ENCODE assay signal across 1 cellular context in the genomic region with DNA sequence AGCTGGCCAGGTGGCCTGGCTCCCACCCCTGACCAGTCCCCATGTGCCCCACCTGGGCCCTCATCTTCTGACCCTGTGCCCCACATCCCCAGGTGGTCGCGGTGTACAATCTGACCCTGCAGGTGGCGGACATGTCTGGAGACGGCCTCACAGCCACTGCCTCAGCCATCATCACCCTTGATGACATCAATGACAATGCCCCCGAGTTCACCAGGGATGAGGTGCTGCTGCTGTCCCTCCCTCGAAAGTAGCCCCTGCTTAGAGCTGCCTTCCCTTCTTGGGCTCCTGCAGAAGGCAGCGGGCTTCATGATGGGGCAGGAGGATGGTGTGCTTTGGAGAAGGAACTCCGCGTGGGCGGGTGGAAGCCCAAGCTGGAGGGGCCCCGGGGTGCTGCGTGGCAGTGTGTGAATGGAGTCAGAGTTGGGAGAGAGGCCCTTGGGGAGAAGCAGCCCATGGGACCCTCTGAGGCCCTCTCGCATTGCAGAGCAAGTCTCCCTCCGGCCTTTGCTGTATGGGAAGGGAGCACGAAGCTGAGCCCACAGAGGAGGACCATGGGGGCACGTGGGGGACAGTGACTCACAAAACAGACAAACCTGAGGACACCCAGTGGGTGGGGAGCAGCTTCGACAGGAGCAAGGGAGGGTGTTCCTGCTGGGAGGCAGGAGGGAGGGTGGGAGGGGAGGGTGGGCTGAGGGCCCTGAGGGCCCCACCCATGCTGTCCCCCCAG.
A peak's percentile ranks its signal among the peaks of the same experiment; 100 is the strongest.
TF ChIP-seq lines count a peak whose summit lies in the region.

No MANE protein-coding gene starts in this region.

TF ChIP-seq in HepG2, 621 proteins besides CTCF, POLR2A, EP300 and RAD21 (continued from another document and continues in another):
- TF ChIP-seq, protein P1, sequence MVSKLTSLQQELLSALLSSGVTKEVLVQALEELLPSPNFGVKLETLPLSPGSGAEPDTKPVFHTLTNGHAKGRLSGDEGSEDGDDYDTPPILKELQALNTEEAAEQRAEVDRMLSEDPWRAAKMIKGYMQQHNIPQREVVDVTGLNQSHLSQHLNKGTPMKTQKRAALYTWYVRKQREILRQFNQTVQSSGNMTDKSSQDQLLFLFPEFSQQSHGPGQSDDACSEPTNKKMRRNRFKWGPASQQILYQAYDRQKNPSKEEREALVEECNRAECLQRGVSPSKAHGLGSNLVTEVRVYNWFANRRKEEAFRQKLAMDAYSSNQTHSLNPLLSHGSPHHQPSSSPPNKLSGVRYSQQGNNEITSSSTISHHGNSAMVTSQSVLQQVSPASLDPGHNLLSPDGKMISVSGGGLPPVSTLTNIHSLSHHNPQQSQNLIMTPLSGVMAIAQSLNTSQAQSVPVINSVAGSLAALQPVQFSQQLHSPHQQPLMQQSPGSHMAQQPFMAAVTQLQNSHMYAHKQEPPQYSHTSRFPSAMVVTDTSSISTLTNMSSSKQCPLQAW (CRISPR knock-in tag; IDR thresholded peaks at IDR 0.05) = no peak
- TF ChIP-seq, protein P2, sequence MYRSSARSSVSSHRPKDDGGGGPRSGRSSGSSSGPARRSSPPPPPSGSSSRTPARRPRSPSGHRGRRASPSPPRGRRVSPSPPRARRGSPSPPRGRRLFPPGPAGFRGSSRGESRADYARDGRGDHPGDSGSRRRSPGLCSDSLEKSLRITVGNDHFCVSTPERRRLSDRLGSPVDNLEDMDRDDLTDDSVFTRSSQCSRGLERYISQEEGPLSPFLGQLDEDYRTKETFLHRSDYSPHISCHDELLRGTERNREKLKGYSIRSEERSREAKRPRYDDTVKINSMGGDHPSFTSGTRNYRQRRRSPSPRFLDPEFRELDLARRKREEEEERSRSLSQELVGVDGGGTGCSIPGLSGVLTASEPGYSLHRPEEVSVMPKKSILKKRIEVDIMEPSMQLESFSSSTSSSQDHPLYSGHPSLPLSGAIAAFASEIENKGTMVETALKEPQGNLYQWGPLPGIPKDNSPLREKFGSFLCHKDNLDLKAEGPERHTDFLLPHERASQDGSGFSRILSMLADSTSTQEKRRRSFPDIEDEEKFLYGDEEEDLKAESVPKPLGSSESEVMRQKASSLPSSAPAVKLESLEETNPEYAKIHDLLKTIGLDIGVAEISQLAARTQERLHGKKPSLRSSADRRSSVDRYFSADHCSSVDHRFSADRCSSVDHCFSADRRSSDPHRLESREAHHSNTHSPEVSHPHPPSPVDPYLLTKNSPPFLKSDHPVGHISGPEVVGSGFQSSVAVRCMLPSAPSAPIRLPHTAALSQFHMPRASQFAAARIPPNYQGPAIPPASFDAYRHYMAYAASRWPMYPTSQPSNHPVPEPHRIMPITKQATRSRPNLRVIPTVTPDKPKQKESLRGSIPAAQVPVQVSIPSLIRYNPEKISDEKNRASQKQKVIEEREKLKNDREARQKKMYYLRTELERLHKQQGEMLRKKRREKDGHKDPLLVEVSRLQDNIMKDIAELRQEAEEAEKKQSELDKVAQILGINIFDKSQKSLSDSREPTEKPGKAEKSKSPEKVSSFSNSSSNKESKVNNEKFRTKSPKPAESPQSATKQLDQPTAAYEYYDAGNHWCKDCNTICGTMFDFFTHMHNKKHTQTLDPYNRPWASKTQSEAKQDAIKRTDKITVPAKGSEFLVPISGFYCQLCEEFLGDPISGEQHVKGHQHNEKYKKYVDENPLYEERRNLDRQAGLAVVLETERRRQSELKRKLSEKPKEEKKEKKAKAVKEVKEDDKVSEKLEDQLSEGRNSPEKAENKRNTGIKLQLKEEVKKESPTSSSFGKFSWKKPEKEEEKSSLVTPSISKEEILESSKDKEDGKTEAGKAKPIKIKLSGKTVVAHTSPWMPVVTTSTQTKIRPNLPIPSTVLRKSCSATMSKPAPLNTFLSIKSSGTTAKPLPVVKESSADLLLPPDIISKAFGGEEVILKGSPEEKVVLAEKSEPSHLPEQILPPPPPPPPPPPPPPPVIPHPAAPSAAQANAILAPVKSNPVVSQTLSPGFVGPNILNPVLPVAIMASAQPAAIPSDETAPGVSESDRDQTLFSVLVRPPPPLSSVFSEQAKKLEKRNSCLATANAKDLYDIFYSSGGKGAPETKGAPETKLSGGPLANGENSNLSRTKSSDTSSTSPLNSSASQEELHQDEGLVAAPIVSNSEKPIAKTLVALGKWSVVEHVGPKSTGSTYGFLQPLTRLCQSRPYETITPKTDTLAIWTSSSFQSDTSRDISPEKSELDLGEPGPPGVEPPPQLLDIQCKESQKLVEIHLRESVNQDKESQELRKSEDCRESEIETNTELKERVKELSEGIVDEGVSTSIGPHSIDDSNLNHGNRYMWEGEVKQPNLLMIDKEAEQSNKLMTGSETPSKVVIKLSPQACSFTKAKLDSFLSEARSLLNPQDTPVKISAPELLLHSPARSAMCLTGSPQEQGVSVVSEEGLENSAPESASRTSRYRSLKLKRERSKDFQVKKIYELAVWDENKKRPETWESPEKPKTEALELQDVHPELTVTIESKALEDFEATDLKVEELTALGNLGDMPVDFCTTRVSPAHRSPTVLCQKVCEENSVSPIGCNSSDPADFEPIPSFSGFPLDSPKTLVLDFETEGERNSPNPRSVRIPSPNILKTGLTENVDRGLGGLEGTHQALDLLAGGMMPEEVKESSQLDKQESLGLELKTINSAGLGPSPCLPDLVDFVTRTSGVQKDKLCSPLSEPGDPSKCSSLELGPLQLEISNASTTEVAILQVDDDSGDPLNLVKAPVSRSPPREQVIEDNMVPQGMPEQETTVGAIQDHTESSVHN (CRISPR knock-in tag; IDR thresholded peaks at IDR 0.05) = 0 out of 2 replicates have a peak, but pooled peaks have one; percentile 50
- TF ChIP-seq, protein P3, sequence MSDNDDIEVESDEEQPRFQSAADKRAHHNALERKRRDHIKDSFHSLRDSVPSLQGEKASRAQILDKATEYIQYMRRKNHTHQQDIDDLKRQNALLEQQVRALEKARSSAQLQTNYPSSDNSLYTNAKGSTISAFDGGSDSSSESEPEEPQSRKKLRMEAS (IDR thresholded peaks at IDR 0.05) = peak; percentile 52
- TF ChIP-seq KDM5B (CRISPR knock-in tag; IDR thresholded peaks at IDR 0.05; ENCODE audit: borderline replicate concordance) (peak; percentile 37; the same call in 1 of the 2 replicates), ZBTB7B (CRISPR knock-in tag; IDR thresholded peaks at IDR 0.05) (peak; percentile 4; the same call in 1 of the 2 replicates), HNF4G (IDR thresholded peaks at IDR 0.05; ENCODE audit: borderline replicate concordance, low read depth, low read length) (no peak), HNF4G (CRISPR knock-in tag; IDR thresholded peaks at IDR 0.05; ENCODE audit: borderline replicate concordance, low read depth) (0 out of 2 replicates have a peak, but pooled peaks have one; percentile 32), ERF (CRISPR knock-in tag; IDR thresholded peaks at IDR 0.05) (no peak), FOXK1 (CRISPR knock-in tag; IDR thresholded peaks at IDR 0.05; ENCODE audit: borderline replicate concordance, low read depth) (no peak), PCBP1 (IDR thresholded peaks at IDR 0.05; ENCODE audit: borderline replicate concordance, low read depth, low read length) (peak; percentile 22; the same call in 1 of the 2 replicates), RBM22 (optimal IDR thresholded peaks at IDR 0.05; ENCODE audit: low read length) (no peak), GTF3A (CRISPR knock-in tag; conservative IDR thresholded peaks at IDR 0.05) (0 out of 2 replicates have a peak, but pooled peaks have one; percentile 30), ZNF703 (CRISPR knock-in tag; IDR thresholded peaks at IDR 0.05; ENCODE audit: borderline replicate concordance) (no peak)
- TF ChIP-seq, protein P4, sequence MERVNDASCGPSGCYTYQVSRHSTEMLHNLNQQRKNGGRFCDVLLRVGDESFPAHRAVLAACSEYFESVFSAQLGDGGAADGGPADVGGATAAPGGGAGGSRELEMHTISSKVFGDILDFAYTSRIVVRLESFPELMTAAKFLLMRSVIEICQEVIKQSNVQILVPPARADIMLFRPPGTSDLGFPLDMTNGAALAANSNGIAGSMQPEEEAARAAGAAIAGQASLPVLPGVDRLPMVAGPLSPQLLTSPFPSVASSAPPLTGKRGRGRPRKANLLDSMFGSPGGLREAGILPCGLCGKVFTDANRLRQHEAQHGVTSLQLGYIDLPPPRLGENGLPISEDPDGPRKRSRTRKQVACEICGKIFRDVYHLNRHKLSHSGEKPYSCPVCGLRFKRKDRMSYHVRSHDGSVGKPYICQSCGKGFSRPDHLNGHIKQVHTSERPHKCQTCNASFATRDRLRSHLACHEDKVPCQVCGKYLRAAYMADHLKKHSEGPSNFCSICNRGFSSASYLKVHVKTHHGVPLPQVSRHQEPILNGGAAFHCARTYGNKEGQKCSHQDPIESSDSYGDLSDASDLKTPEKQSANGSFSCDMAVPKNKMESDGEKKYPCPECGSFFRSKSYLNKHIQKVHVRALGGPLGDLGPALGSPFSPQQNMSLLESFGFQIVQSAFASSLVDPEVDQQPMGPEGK (CRISPR knock-in tag; IDR thresholded peaks at IDR 0.05) = peak; percentile 57
- TF ChIP-seq, protein P5, sequence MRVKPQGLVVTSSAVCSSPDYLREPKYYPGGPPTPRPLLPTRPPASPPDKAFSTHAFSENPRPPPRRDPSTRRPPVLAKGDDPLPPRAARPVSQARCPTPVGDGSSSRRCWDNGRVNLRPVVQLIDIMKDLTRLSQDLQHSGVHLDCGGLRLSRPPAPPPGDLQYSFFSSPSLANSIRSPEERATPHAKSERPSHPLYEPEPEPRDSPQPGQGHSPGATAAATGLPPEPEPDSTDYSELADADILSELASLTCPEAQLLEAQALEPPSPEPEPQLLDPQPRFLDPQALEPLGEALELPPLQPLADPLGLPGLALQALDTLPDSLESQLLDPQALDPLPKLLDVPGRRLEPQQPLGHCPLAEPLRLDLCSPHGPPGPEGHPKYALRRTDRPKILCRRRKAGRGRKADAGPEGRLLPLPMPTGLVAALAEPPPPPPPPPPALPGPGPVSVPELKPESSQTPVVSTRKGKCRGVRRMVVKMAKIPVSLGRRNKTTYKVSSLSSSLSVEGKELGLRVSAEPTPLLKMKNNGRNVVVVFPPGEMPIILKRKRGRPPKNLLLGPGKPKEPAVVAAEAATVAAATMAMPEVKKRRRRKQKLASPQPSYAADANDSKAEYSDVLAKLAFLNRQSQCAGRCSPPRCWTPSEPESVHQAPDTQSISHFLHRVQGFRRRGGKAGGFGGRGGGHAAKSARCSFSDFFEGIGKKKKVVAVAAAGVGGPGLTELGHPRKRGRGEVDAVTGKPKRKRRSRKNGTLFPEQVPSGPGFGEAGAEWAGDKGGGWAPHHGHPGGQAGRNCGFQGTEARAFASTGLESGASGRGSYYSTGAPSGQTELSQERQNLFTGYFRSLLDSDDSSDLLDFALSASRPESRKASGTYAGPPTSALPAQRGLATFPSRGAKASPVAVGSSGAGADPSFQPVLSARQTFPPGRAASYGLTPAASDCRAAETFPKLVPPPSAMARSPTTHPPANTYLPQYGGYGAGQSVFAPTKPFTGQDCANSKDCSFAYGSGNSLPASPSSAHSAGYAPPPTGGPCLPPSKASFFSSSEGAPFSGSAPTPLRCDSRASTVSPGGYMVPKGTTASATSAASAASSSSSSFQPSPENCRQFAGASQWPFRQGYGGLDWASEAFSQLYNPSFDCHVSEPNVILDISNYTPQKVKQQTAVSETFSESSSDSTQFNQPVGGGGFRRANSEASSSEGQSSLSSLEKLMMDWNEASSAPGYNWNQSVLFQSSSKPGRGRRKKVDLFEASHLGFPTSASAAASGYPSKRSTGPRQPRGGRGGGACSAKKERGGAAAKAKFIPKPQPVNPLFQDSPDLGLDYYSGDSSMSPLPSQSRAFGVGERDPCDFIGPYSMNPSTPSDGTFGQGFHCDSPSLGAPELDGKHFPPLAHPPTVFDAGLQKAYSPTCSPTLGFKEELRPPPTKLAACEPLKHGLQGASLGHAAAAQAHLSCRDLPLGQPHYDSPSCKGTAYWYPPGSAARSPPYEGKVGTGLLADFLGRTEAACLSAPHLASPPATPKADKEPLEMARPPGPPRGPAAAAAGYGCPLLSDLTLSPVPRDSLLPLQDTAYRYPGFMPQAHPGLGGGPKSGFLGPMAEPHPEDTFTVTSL (CRISPR knock-in tag; IDR thresholded peaks at IDR 0.05; ENCODE audit: borderline replicate concordance) = no peak
- TF ChIP-seq, protein P6, sequence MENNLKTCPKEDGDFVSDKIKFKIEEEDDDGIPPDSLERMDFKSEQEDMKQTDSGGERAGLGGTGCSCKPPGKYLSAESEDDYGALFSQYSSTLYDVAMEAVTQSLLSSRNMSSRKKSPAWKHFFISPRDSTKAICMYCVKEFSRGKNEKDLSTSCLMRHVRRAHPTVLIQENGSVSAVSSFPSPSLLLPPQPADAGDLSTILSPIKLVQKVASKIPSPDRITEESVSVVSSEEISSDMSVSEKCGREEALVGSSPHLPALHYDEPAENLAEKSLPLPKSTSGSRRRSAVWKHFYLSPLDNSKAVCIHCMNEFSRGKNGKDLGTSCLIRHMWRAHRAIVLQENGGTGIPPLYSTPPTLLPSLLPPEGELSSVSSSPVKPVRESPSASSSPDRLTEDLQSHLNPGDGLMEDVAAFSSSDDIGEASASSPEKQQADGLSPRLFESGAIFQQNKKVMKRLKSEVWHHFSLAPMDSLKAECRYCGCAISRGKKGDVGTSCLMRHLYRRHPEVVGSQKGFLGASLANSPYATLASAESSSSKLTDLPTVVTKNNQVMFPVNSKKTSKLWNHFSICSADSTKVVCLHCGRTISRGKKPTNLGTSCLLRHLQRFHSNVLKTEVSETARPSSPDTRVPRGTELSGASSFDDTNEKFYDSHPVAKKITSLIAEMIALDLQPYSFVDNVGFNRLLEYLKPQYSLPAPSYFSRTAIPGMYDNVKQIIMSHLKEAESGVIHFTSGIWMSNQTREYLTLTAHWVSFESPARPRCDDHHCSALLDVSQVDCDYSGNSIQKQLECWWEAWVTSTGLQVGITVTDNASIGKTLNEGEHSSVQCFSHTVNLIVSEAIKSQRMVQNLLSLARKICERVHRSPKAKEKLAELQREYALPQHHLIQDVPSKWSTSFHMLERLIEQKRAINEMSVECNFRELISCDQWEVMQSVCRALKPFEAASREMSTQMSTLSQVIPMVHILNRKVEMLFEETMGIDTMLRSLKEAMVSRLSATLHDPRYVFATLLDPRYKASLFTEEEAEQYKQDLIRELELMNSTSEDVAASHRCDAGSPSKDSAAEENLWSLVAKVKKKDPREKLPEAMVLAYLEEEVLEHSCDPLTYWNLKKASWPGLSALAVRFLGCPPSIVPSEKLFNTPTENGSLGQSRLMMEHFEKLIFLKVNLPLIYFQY (CRISPR knock-in tag; IDR thresholded peaks at IDR 0.05; ENCODE audit: borderline replicate concordance) = no peak
- TF ChIP-seq, protein P7, sequence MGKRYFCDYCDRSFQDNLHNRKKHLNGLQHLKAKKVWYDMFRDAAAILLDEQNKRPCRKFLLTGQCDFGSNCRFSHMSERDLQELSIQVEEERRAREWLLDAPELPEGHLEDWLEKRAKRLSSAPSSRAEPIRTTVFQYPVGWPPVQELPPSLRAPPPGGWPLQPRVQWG (CRISPR knock-in tag; IDR thresholded peaks at IDR 0.05; ENCODE audit: borderline replicate concordance, low read depth) = no peak
- TF ChIP-seq, protein P8, sequence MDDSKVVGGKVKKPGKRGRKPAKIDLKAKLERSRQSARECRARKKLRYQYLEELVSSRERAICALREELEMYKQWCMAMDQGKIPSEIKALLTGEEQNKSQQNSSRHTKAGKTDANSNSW (CRISPR knock-in tag; IDR thresholded peaks at IDR 0.05; ENCODE audit: borderline replicate concordance) = no peak
